ENCODE assay signal across 9 cellular contexts in genomic region chr16:31179153-31179746, GRCh38. TPM values are rescaled to one million over a fixed set of nuclear protein-coding genes. Genes with fewer than 3 reads are reported as not detected.
DNase-seq lines count a peak whose midpoint lies in the region; ATAC-seq and TF ChIP-seq lines count a peak whose summit lies in the region.
"Had no signal": no experiment of that assay in that cellular context is flagged by ENCODE, and none has a peak within 500 bp of the region (broad histone marks: within the 10 kb centered on the region; RNA-seq: fewer than 3 reads in every experiment).

No MANE protein-coding gene starts in this region.

- intact Hi-C loops in Right ventricle myocardium superior (cut with DNase I) = no loop called here

- no peaks in the 10 kb centered on the region for H3K27me3 ChIP-seq in cardiac muscle cell
- H3K27me3 ChIP-seq in OCI-LY1 (ENCODE audit: insufficient read depth, low read length) = no peaks in the 10 kb centered on the region
- no peaks in the 10 kb centered on the region for H3K27me3 ChIP-seq in osteoblast (ENCODE audit: insufficient read depth, low read length)

- H3K36me3 ChIP-seq in cardiac muscle cell (peaks cover 19% of the 10 kb centered on the region), OCI-LY1 (ENCODE audit: insufficient read depth, low read length) (peaks cover 37% of the 10 kb centered on the region), osteoblast (ENCODE audit: insufficient read depth, low read length) (peaks cover 23% of the 10 kb centered on the region)

- peak overlapping the region; percentile 89 for H3K9ac ChIP-seq in OCI-LY1 (ENCODE audit: low read length)

- TF ChIP-seq CTCF in cardiac muscle cell (IDR thresholded peaks at IDR 0.05; ENCODE audit: low read depth, low read length) (no peak), OCI-LY1 (IDR thresholded peaks at IDR 0.05; ENCODE audit: low read length) (no peak), osteoblast (IDR thresholded peaks at IDR 0.05; ENCODE audit: extremely low read depth, low read depth, low read length) (no peak)

- H3K9me3 ChIP-seq in cardiac muscle cell (ENCODE audit: low read depth) (no peaks in the 10 kb centered on the region), OCI-LY1 (ENCODE audit: low read length) (no peaks in the 10 kb centered on the region), osteoblast (ENCODE audit: low read depth, low read length) (no peaks in the 10 kb centered on the region)

- no peak for ATAC-seq in Right ventricle myocardium superior (ENCODE audit: poor library complexity)

- DNase-seq in cardiac muscle cell (ENCODE audit: low read depth in 1 of 2, low spot score in 1 of 2) = no peak
- no peak for DNase-seq in Right ventricle myocardium superior
- DNase-seq in epithelial cell of prostate (ENCODE audit: low read depth, low spot score) = no peak
- DNase-seq in osteoblast (ENCODE audit: insufficient read length, low spot score, missing footprints) = peak; percentile 90
- DNase-seq in NCI-H510A (lab: John Stamatoyannopoulos, UW) = no peak
- DNase-seq in RPMI8226 = no peak
- no peak for DNase-seq in GDM1 (lab: John Stamatoyannopoulos, UW)

- H3K4me3 ChIP-seq in cardiac muscle cell = peak overlapping the region; percentile 94
- peak overlapping the region; percentile 75 for H3K4me3 ChIP-seq in OCI-LY1 (ENCODE audit: low read depth, low read length, poor library complexity, severe bottlenecking)
- peak overlapping the region; percentile 99 for H3K4me3 ChIP-seq in osteoblast (ENCODE audit: insufficient read depth, low read length)

- peak overlapping the region; percentile 98 for H3K27ac ChIP-seq in cardiac muscle cell
- peak overlapping the region; percentile 88 for H3K27ac ChIP-seq in OCI-LY1 (ENCODE audit: low read depth, low read length, poor library complexity, severe bottlenecking)
- peak overlapping the region; percentile 81 for H3K27ac ChIP-seq in epithelial cell of prostate
- H3K27ac ChIP-seq in osteoblast (ENCODE audit: low read depth, low read length) = peak overlapping the region; percentile 100

- peak overlapping the region; percentile 94 for H3K4me2 ChIP-seq in OCI-LY1 (ENCODE audit: low read length)
- peak overlapping the region; percentile 97 for H3K4me2 ChIP-seq in osteoblast (ENCODE audit: insufficient read depth, low read length)

- H2AFZ ChIP-seq in OCI-LY1 (ENCODE audit: low read length) (no peak overlapping the region), osteoblast (ENCODE audit: low read length) (peak overlapping the region; percentile 100)

- H4K20me1 ChIP-seq in OCI-LY1 (ENCODE audit: insufficient read depth, low read length) (peaks cover 7% of the 10 kb centered on the region; the same call in 1 of the 2 replicates), osteoblast (ENCODE audit: insufficient read depth, low read length) (peaks cover 34% of the 10 kb centered on the region)

- H3F3A ChIP-seq in OCI-LY1 (ENCODE audit: insufficient read depth, low read length) = peaks cover 5% of the 10 kb centered on the region; the same call in 1 of the 2 replicates

- H3K4me1 ChIP-seq in cardiac muscle cell (ENCODE audit: low read depth) = peaks cover 16% of the 10 kb centered on the region
- peaks cover 31% of the 10 kb centered on the region for H3K4me1 ChIP-seq in OCI-LY1 (ENCODE audit: insufficient read depth, low read length, severe bottlenecking)
- peaks cover 35% of the 10 kb centered on the region for H3K4me1 ChIP-seq in osteoblast (ENCODE audit: insufficient read depth, low read length)

- H3K79me2 ChIP-seq in OCI-LY1 (ENCODE audit: insufficient read depth, low read length) = peaks cover 39% of the 10 kb centered on the region
- H3K79me2 ChIP-seq in osteoblast (ENCODE audit: insufficient read depth, low read length) = peaks cover 51% of the 10 kb centered on the region

- H3K9me2 ChIP-seq in OCI-LY1 (ENCODE audit: low read depth, low read length) = no peaks in the 10 kb centered on the region

RNA-seq across cellular contexts. Expression of gene FUS, which starts 0.7 kb away (rescaled TPM):
- 40.6 and 54.4 TPM in 2 replicates for total RNA-seq in cardiac muscle cell
- 386 and 618 TPM in 2 replicates for polyA plus RNA-seq in cardiac muscle cell
- total RNA-seq in Right ventricle myocardium superior = 79.3 TPM
- total RNA-seq in osteoblast = 24.2 and 30.4 TPM in 2 replicates

RNA-seq across cellular contexts. Expression of gene PYCARD, which starts 23.3 kb away (rescaled TPM):
- 1.4 and 2.7 TPM in 2 replicates for total RNA-seq in cardiac muscle cell
- 2.3 and 5.2 TPM in 2 replicates for polyA plus RNA-seq in cardiac muscle cell
- 8.2 TPM for total RNA-seq in Right ventricle myocardium superior
- total RNA-seq in osteoblast = 53.9 and 61.5 TPM in 2 replicates

RNA-seq across cellular contexts. Expression of gene PRSS36, which starts 29.4 kb away (rescaled TPM):
- 0.63 and 1.1 TPM in 2 replicates for total RNA-seq in cardiac muscle cell
- 1.8 and 3.3 TPM in 2 replicates for polyA plus RNA-seq in cardiac muscle cell
- 2.2 TPM for total RNA-seq in Right ventricle myocardium superior
- 0.29 TPM in 1 of 2 replicates, not detected in the other for total RNA-seq in osteoblast
- total RNA-seq: glomerular endothelial cell had no signal

RNA-seq across cellular contexts. Expression of gene TRIM72, which starts 34.7 kb away (rescaled TPM):
- total RNA-seq in cardiac muscle cell = 0.21 and 0.51 TPM in 2 replicates
- not detected in 2 replicates for polyA plus RNA-seq in cardiac muscle cell
- total RNA-seq in Right ventricle myocardium superior = 0.70 TPM
- total RNA-seq in osteoblast = not detected in 2 replicates
- total RNA-seq: glomerular endothelial cell had no signal

RNA-seq across cellular contexts. Expression of gene PYDC1, which starts 37.7 kb away (rescaled TPM):
- total RNA-seq in cardiac muscle cell = not detected in 2 replicates
- polyA plus RNA-seq in cardiac muscle cell = 0.30 TPM in 1 of 2 replicates, not detected in the other
- not detected for total RNA-seq in Right ventricle myocardium superior
- not detected in 2 replicates for total RNA-seq in osteoblast
- total RNA-seq: glomerular endothelial cell had no signal
